21 cellular contexts compared by ENCODE assay signal in the genomic region with DNA sequence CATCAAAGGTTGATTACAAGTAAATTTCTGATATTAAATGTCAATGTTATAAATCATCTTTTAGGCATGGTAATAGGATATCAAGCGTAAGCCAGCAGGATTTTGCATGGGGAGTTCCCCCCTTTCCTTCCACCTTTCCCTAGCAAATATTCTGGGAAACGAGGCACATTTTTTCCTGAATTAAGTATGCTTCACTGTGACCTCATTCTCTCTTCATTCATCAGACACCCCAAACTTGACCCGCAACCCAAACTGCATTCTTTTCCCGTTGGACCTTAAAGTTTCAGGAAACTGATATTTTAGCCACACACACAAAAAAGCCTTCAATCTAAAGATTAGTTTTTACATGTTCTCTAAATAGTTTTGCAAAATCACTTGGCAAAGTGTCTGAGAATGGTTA.
DNase-seq lines count a peak whose midpoint lies in the region; ATAC-seq, FAIRE-seq and TF ChIP-seq lines count a peak whose summit lies in the region.
"Had no signal": no experiment of that assay in that cellular context is flagged by ENCODE, and none has a peak within 500 bp of the region (broad histone marks: within the 10 kb centered on the region; RNA-seq: fewer than 3 reads in every experiment).

No MANE protein-coding gene starts in this region.

- no peak overlapping the region for H3T11ph ChIP-seq in H9 (ENCODE audit: low read length)

- no peak overlapping the region for H3K56ac ChIP-seq in H9 (ENCODE audit: insufficient read length, low read depth, low read length)

- no peak overlapping the region for H4K5ac ChIP-seq in H9 (ENCODE audit: insufficient read length, low read depth, low read length)

- H3K36me3 Mint-ChIP-seq in astrocyte (ENCODE audit: low read depth, unreplicated experiment): no peaks in the 10 kb centered on the region
- no peaks in the 10 kb centered on the region; a peak in 1 of 7 replicates for H3K36me3 Mint-ChIP-seq in H9 (ENCODE audit: insufficient read depth in 1 of 3, low read depth in 3 of 3)
- H3K36me3 Mint-ChIP-seq: CD14-positive monocyte; CD4-positive, alpha-beta memory T cell had no signal

- H3K36me3 ChIP-seq in GM23248 (ENCODE audit: low read depth) (no peaks in the 10 kb centered on the region), astrocyte (ENCODE audit: insufficient read depth, low read length) (no peaks in the 10 kb centered on the region), smooth muscle cell (ENCODE audit: low read depth) (no peaks in the 10 kb centered on the region), left lung (no peaks in the 10 kb centered on the region)
- H3K36me3 ChIP-seq: BLaER1 had no signal

- H3K27ac Mint-ChIP-seq in astrocyte (ENCODE audit: unreplicated experiment): no peak overlapping the region
- H3K27ac Mint-ChIP-seq in H9: no peak overlapping the region
- H3K27ac Mint-ChIP-seq: CD14-positive monocyte; CD4-positive, alpha-beta memory T cell; GM23338; HFFc6; IgD-negative memory B cell had no signal

- no peak overlapping the region for H3K4ac ChIP-seq in H9 (ENCODE audit: low read depth, low read length)

- DNase-seq in GM23248 (peak; percentile 10), astrocyte (ENCODE audit: low read depth) (peak; percentile 78), iris pigment epithelial cell (ENCODE audit: low read depth) (peak; percentile 46), smooth muscle cell (lab: John Stamatoyannopoulos, UW; ENCODE audit: unreplicated experiment) (no peak), H9 (no peak), left lung (no peak)
- DNase-seq in NK-92 treated with Interleukin-12 subunit alpha and Interleukin-12 subunit beta, amount 100 ng/mL, for 24 hours (lab: John Stamatoyannopoulos, UW): no peak
- DNase-seq: 8988T; CD4-positive, alpha-beta memory T cell; DMS153; DMS79; GF-D8; HFFc6 had no signal

- no peaks in the 10 kb centered on the region for H3K79me2 ChIP-seq in GM23248 (ENCODE audit: insufficient read depth)
- no peaks in the 10 kb centered on the region for H3K79me2 ChIP-seq in astrocyte (ENCODE audit: insufficient read depth, low read length)
- H3K79me2 ChIP-seq in smooth muscle cell (ENCODE audit: low read depth): no peaks in the 10 kb centered on the region
- H3K79me2 ChIP-seq in H9 (ENCODE audit: insufficient read depth, low read length): no peaks in the 10 kb centered on the region

- H3F3A ChIP-seq in GM23248 (ENCODE audit: insufficient read depth) (peaks cover 12% of the 10 kb centered on the region), smooth muscle cell (ENCODE audit: low read depth) (no peaks in the 10 kb centered on the region)

- peaks cover 2% of the 10 kb centered on the region for H3K23me2 ChIP-seq in H9 (ENCODE audit: insufficient read length, low read depth, low read length, poor library complexity, severe bottlenecking)

- H4K20me1 ChIP-seq in GM23248 (ENCODE audit: insufficient read depth) (no peaks in the 10 kb centered on the region), astrocyte (ENCODE audit: insufficient read depth, low read length) (no peaks in the 10 kb centered on the region), smooth muscle cell (ENCODE audit: low read depth) (no peaks in the 10 kb centered on the region), H9 (ENCODE audit: control insufficient read depth, insufficient read depth, insufficient read length) (no peaks in the 10 kb centered on the region)
- H4K20me1 ChIP-seq: BLaER1 had no signal

- no peak overlapping the region for H2BK20ac ChIP-seq in H9 (ENCODE audit: low read depth, low read length, poor library complexity, severe bottlenecking)

- H3K4me1 Mint-ChIP-seq in astrocyte (ENCODE audit: low read depth, unreplicated experiment) (peaks cover 11% of the 10 kb centered on the region), H9 (no peaks in the 10 kb centered on the region)
- H3K4me1 Mint-ChIP-seq: CD14-positive monocyte; CD4-positive, alpha-beta memory T cell; GM23338 had no signal

- 44 to 50% methylated on average over 4 of the region's 4 CpGs for WGBS in GM23248 (ENCODE audit: low coverage in 1 of 2, low lambda C conversion rate in 2 of 2, missing lambda C conversion rate in 2 of 2), 2 experiments
- WGBS in smooth muscle cell (ENCODE audit: low lambda C conversion rate): 86% methylated on average over 4 of the region's 4 CpGs
- no CpG with 5 or more reads among the region's 4 CpGs for WGBS in H9 (ENCODE audit: extremely low coverage, insufficient read length, low lambda C conversion rate)

- ATAC-seq in left lung: no peak
- ATAC-seq: GM23338, HCT116 had no signal

- H2AFZ ChIP-seq in GM23248 (no peak overlapping the region), astrocyte (ENCODE audit: low read depth, low read length) (no peak overlapping the region), smooth muscle cell (ENCODE audit: low read depth) (peak overlapping the region; percentile 52), H9 (ENCODE audit: low read length) (no peak overlapping the region)
- H2AFZ ChIP-seq: GM23338 had no signal

- H3K27me3 ChIP-seq in GM23248 (replicated peaks; ENCODE audit: insufficient read depth) (no peaks in the 10 kb centered on the region), astrocyte (ENCODE audit: insufficient read depth, low read length) (no peaks in the 10 kb centered on the region), smooth muscle cell (ENCODE audit: low read depth) (no peaks in the 10 kb centered on the region), H9 (ENCODE audit: insufficient read depth, low read length) (no peaks in the 10 kb centered on the region), left lung (no peaks in the 10 kb centered on the region)
- H3K27me3 ChIP-seq: BLaER1 had no signal

- no peak overlapping the region for H3K14ac ChIP-seq in H9 (ENCODE audit: insufficient read depth, low read length)

- H3K9me3 ChIP-seq in GM23248 (ENCODE audit: low read depth): peaks cover 4% of the 10 kb centered on the region
- H3K9me3 ChIP-seq in astrocyte (ENCODE audit: insufficient read depth, low read depth, low read length): no peaks in the 10 kb centered on the region
- H3K9me3 ChIP-seq in smooth muscle cell (replicated peaks; ENCODE audit: low read depth): peaks cover 9% of the 10 kb centered on the region
- H3K9me3 ChIP-seq in H9 (ENCODE audit: control insufficient read depth, low read depth, low read length): no peaks in the 10 kb centered on the region
- H3K9me3 ChIP-seq in left lung: peaks cover 0 to 4% of the 10 kb centered on the region in 2 donors

- peaks cover 6% of the 10 kb centered on the region for H3K9me3 Mint-ChIP-seq in astrocyte (ENCODE audit: unreplicated experiment)
- H3K9me3 Mint-ChIP-seq in H9: no peaks in the 10 kb centered on the region; a peak in 2 of 5 replicates
- H3K9me3 Mint-ChIP-seq: GM23338, HFFc6 had no signal

- H3K79me1 ChIP-seq in H9 (ENCODE audit: insufficient read depth, low read depth, low read length, poor library complexity, severe bottlenecking): no peaks in the 10 kb centered on the region

- no peak overlapping the region for H4K91ac ChIP-seq in H9 (ENCODE audit: insufficient read length, low read depth, low read length)

- H4K8ac ChIP-seq in H9 (replicated peaks; ENCODE audit: insufficient read length, low read depth, low read length): no peak overlapping the region

- H3K18ac ChIP-seq in H9 (ENCODE audit: insufficient read length, low read depth, low read length): no peak overlapping the region

- no peak overlapping the region for H3K4me3 ChIP-seq in GM23248
- no peak overlapping the region for H3K4me3 ChIP-seq in astrocyte (ENCODE audit: insufficient read depth, low read depth, low read length)
- H3K4me3 ChIP-seq in smooth muscle cell: no peak overlapping the region
- no peak overlapping the region for H3K4me3 ChIP-seq in left lung
- H3K4me3 ChIP-seq: BLaER1, GM23338 had no signal

- no peak for FAIRE-seq in astrocyte (lab: Jason Lieb, UNC)
- FAIRE-seq: H54, HTR-8/SVneo had no signal

- no peaks in the 10 kb centered on the region for H3K9me2 ChIP-seq in GM23248 (ENCODE audit: insufficient read depth)

- H3K9ac ChIP-seq in GM23248: no peak overlapping the region
- no peak overlapping the region for H3K9ac ChIP-seq in astrocyte (ENCODE audit: low read length)
- H3K9ac ChIP-seq in smooth muscle cell (ENCODE audit: low read depth): no peak overlapping the region
- H3K9ac ChIP-seq in H9 (ENCODE audit: extremely low read depth, insufficient read length, low read length): no peak overlapping the region
- H3K9ac ChIP-seq: BLaER1 had no signal

- H3K4me1 ChIP-seq in GM23248 (ENCODE audit: insufficient read depth) (peaks cover 8% of the 10 kb centered on the region), astrocyte (ENCODE audit: insufficient read depth, low read length) (no peaks in the 10 kb centered on the region), smooth muscle cell (ENCODE audit: low read depth) (no peaks in the 10 kb centered on the region), H9 (ENCODE audit: insufficient read depth, low read length) (no peaks in the 10 kb centered on the region), left lung (no peaks in the 10 kb centered on the region)
- H3K4me1 ChIP-seq: BLaER1 had no signal

- no peak overlapping the region for H2AK5ac ChIP-seq in H9 (ENCODE audit: insufficient read length, low read length)

- no peak for TF ChIP-seq CTCF in astrocyte (IDR thresholded peaks at IDR 0.05; ENCODE audit: insufficient read depth, low read depth, low read length)
- no peak for TF ChIP-seq CTCF in smooth muscle cell (IDR thresholded peaks at IDR 0.05; ENCODE audit: borderline replicate concordance, insufficient read depth, poor library complexity, severe bottlenecking)
- no peak for TF ChIP-seq CTCF in H9 (conservative IDR thresholded peaks at IDR 0.05)
- no peak for TF ChIP-seq CTCF in left lung (IDR thresholded peaks at IDR 0.05)

- no peak overlapping the region for H2BK120ac ChIP-seq in H9 (ENCODE audit: low read depth, low read length, poor library complexity, severe bottlenecking)

- no peak overlapping the region for H3K23ac ChIP-seq in H9 (ENCODE audit: insufficient read length, low read depth, low read length)

- H3K4me2 ChIP-seq in GM23248 (ENCODE audit: unreplicated experiment): no peak overlapping the region
- no peak overlapping the region for H3K4me2 ChIP-seq in astrocyte (ENCODE audit: low read length)
- no peak overlapping the region for H3K4me2 ChIP-seq in smooth muscle cell
- no peak overlapping the region for H3K4me2 ChIP-seq in H9 (ENCODE audit: insufficient read depth, insufficient read length, low read length)
- H3K4me2 ChIP-seq: BLaER1, GM23338 had no signal

- no peak overlapping the region for H2BK15ac ChIP-seq in H9 (ENCODE audit: low read depth, low read length)

- H2BK12ac ChIP-seq in H9 (ENCODE audit: insufficient read length, low read depth, low read length): no peak overlapping the region

- in situ Hi-C loops in GM23248 (cut with MboI): no loop called here

- H3K27ac ChIP-seq in GM23248: no peak overlapping the region
- no peak overlapping the region for H3K27ac ChIP-seq in astrocyte (ENCODE audit: low read depth, low read length)
- no peak overlapping the region for H3K27ac ChIP-seq in smooth muscle cell (ENCODE audit: low read depth)
- H3K27ac ChIP-seq in H9 (ENCODE audit: insufficient read length, low read depth, low read length): no peak overlapping the region
- H3K27ac ChIP-seq in left lung: no peak overlapping the region
- H3K27ac ChIP-seq: BLaER1, HL-60 had no signal

- intact Hi-C loops in left lung (cut with DNase I): no loop called here

- no peak overlapping the region for H3K4me3 Mint-ChIP-seq in astrocyte (ENCODE audit: unreplicated experiment)
- no peak overlapping the region for H3K4me3 Mint-ChIP-seq in H9
- H3K4me3 Mint-ChIP-seq: CD14-positive monocyte; CD4-positive, alpha-beta memory T cell; GM23338; HFFc6; IgD-negative memory B cell had no signal

- H2BK5ac ChIP-seq in H9 (ENCODE audit: insufficient read length, low read length): no peak overlapping the region

- H3K27me3 Mint-ChIP-seq in astrocyte (ENCODE audit: low read depth, unreplicated experiment): no peaks in the 10 kb centered on the region
- H3K27me3 Mint-ChIP-seq in H9 (ENCODE audit: low read depth): no peaks in the 10 kb centered on the region
- H3K27me3 Mint-ChIP-seq: IgD-negative memory B cell had no signal

Comparison
In these comparisons a context has a peak if more than half of its experiments do, and no peak if none do; other contexts are left out.
1. DNase-seq: peak in GM23248 (single experiment), astrocyte (single experiment) and iris pigment epithelial cell (single experiment); none in smooth muscle cell (single experiment), H9 (single experiment), NK-92 treated with Interleukin-12 subunit alpha and Interleukin-12 subunit beta, amount 100 ng/mL, for 24 hours (single experiment) and left lung (0 of 2).